8 cellular contexts compared by ENCODE assay signal in the genomic region with DNA sequence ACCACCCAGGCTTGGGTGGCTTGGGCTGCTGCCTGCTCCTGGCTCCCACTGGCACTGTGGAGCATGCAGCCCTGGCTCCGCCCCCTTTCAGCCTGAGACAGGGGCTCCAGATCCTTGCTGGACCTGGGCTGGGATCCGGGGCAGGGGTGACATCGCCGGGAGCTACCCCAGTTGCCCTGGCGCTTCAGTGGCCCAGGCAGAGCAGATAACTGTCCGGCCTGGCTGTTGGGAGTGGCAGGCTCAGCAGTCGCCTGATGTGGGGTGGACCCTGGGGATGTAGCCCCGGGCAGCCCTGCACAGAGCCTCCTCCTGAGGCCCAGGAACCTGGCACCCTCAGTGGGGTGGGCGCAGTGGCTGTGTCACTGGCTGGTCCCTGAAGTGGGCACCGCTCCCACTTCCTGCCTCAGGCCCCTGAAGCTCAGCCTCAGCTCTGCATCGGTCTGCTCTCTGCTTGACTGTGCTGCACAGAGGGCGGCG.
DNase-seq lines count a peak whose midpoint lies in the region; ATAC-seq and TF ChIP-seq lines count a peak whose summit lies in the region.

No MANE protein-coding gene starts in this region.

- no peak overlapping the region for H3K4me3 ChIP-seq in GM12865 (ENCODE audit: low read depth, low read length)

- no peak for TF ChIP-seq CTCF in GM12865 (IDR thresholded peaks at IDR 0.05; ENCODE audit: insufficient read depth, low read depth, low read length, missing control alignments)

- ATAC-seq in GM21529 (IDR thresholded peaks at IDR 0.05; ENCODE audit: unreplicated experiment), result peak; percentile 37
- ATAC-seq in HG03442 (IDR thresholded peaks at IDR 0.05; ENCODE audit: unreplicated experiment), result peak; percentile 22

- DNase-seq in GM12865 (ENCODE audit: low read depth) (peak; percentile 26), islet precursor cell (peak; percentile 60), T-helper 2 cell (no peak), DMS153 treated with DMSO at 0.1 percent for 48 hours (lab: John Stamatoyannopoulos, UW; ENCODE audit: unreplicated experiment) (no peak), NCI-H446 treated with DMSO at 0.1 percent for 48 hours (lab: John Stamatoyannopoulos, UW) (no peak), NCI-H146 (lab: John Stamatoyannopoulos, UW) (no peak)

Comparison
In these comparisons a context has a peak if more than half of its experiments do, and no peak if none do; other contexts are left out.
1. DNase-seq: peak in GM12865 (single experiment) and islet precursor cell (single experiment); none in T-helper 2 cell (0 of 5), DMS153 treated with DMSO at 0.1 percent for 48 hours (single experiment), NCI-H446 treated with DMSO at 0.1 percent for 48 hours (single experiment) and NCI-H146 (single experiment).